In the genomic region with DNA sequence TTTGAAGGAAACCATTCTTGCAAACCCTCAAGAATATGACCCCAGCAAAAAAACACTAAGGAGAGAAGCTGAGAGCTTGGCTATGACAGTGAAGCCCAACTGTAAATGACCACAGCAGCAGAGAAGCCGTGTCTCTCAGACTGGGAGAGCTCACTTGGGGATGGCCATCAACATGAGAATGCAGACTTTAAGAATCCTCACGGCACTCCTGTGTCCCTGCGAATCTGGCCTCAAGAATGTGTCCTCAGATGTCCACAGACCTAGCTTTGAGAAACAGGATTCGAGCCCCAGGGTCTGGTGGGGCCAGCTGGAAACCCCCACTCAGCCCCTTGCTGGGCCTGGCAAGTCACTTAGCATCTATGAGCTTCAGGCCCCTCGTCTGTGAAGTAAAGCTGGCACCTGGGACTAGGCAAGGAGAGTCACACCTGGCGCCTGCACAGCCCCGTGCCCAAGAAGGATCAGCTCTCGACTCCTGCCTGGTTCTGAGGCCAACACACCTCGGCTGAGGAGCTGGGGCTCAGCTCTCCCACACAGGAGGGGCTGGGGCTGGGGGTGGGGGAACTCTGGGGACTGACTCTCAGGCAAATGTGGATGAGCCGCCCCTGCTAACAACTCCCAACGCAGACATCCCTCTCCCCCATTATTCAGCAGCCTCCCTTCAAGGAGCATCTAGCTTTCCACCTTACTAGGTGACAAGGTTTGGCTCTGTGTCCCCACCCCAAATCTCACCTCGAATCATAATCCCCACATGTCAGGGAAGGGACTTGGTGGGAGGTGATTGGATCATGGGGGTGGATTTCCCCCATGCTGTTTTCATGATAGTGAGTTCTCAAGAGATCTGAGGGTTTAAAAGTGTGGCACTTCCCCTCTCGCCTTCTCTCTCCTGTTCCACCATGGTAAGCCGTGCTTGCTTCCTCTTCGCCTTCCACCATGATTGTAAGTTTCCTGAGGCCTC, we compare ENCODE assay signal across 20 cellular contexts.
DNase-seq lines count a peak whose midpoint lies in the region; ATAC-seq and TF ChIP-seq lines count a peak whose summit lies in the region.
"Had no signal": no experiment of that assay in that cellular context is flagged by ENCODE, and none has a peak within 500 bp of the region (broad histone marks: within the 10 kb centered on the region; RNA-seq: fewer than 3 reads in every experiment).

No MANE protein-coding gene starts in this region.

- H3K36me3 ChIP-seq in H7 (replicated peaks; ENCODE audit: control insufficient read depth, insufficient read depth, low read length) (no peaks in the 10 kb centered on the region; the same call in 1 of the 2 replicates), heart left ventricle (no peaks in the 10 kb centered on the region)
- H3K36me3 ChIP-seq: BLaER1 treated with 17β-estradiol and CSF1 and Interleukin-3, amounts not matched to agents 10 nM and 100 nM had no signal

- no peaks in the 10 kb centered on the region for H3K9me3 ChIP-seq in heart left ventricle

- ATAC-seq in heart left ventricle = no peak
- ATAC-seq: HCT116, HepG2 had no signal

- H3K4me3 ChIP-seq in H7 (ENCODE audit: insufficient read depth, low read depth, low read length) (no peak overlapping the region), heart left ventricle (no peak overlapping the region)
- H3K4me3 ChIP-seq: BLaER1 treated with 17β-estradiol and CSF1 and Interleukin-3, amounts not matched to agents 10 nM and 100 nM; GM23248 had no signal

- peak overlapping the region; percentile 33 for H3K27ac Mint-ChIP-seq in activated CD4-positive, alpha-beta memory T cell treated with anti-CD3 and anti-CD28 coated beads for 36 hours
- no peak overlapping the region for H3K27ac Mint-ChIP-seq in activated CD4-positive, alpha-beta memory T cell treated with anti-CD3 and anti-CD28 coated beads, Interleukin-2, amount 10 ng/mL, durations not matched to agents 7 days and 5 days
- H3K27ac Mint-ChIP-seq in glutamatergic neuron (ENCODE audit: unreplicated experiment) = peak overlapping the region; percentile 1
- H3K27ac Mint-ChIP-seq: CD4-positive, CD25-positive, alpha-beta regulatory T cell had no signal

- no peak overlapping the region for H3K27ac ChIP-seq in heart left ventricle
- H3K27ac ChIP-seq: BLaER1 treated with 17β-estradiol and CSF1 and Interleukin-3, amounts not matched to agents 10 nM and 100 nM; GM23248 had no signal

- H3K4me3 Mint-ChIP-seq in activated CD4-positive, alpha-beta memory T cell treated with anti-CD3 and anti-CD28 coated beads for 36 hours = no peak overlapping the region
- H3K4me3 Mint-ChIP-seq in activated CD4-positive, alpha-beta memory T cell treated with anti-CD3 and anti-CD28 coated beads, Interleukin-2, amount 10 ng/mL, durations not matched to agents 7 days and 5 days = no peak overlapping the region
- H3K4me3 Mint-ChIP-seq in glutamatergic neuron (ENCODE audit: unreplicated experiment) = no peak overlapping the region
- H3K4me3 Mint-ChIP-seq: CD8-positive, alpha-beta memory T cell; IgD-negative memory B cell had no signal

- CTCF ChIA-PET in activated CD4-positive, alpha-beta memory T cell treated with anti-CD3 and anti-CD28 coated beads for 36 hours (lab: Charles Lee) = interaction anchor here (1.1 to 1.7 kb wide), 2 partner anchors 16 to 107 kb away, joined by 3 to 7 read pairs; no protein-coding TSS in a partner anchor
- CTCF ChIA-PET in activated CD4-positive, alpha-beta memory T cell treated with anti-CD3 and anti-CD28 coated beads, Interleukin-2, amount 10 ng/mL, durations not matched to agents 7 days and 5 days (lab: Charles Lee) = interaction anchor here (0.8 to 1.4 kb wide), 3 partner anchors 10 to 281 kb away, joined by 3 read pairs; no protein-coding TSS in a partner anchor

- TF ChIP-seq POLR2A in heart left ventricle (IDR thresholded peaks at IDR 0.05) = no peak

- no peaks in the 10 kb centered on the region for H3K4me1 ChIP-seq in heart left ventricle

- DNase-seq in activated CD4-positive, alpha-beta memory T cell treated with anti-CD3 and anti-CD28 coated beads for 36 hours = no peak
- DNase-seq in activated CD4-positive, alpha-beta memory T cell treated with anti-CD3 and anti-CD28 coated beads, Interleukin-2, amount 10 ng/mL, durations not matched to agents 7 days and 5 days = no peak
- DNase-seq in H7 (peak; percentile 69), glutamatergic neuron (no peak), putamen (ENCODE audit: low spot score) (peak; percentile 49), heart left ventricle (no peak), COR-L47 (lab: John Stamatoyannopoulos, UW) (no peak)
- DNase-seq in activated naive CD4-positive, alpha-beta T cell treated with Interleukin-2 at 50 U/mL for 16 hours = no peak
- DNase-seq: 8988T; CD4-positive, CD25-positive, alpha-beta regulatory T cell; CD8-positive, alpha-beta memory T cell; DMS153; DND-41; EL; GM23248; KBM-7 had no signal

- POLR2A ChIA-PET in activated CD4-positive, alpha-beta memory T cell treated with anti-CD3 and anti-CD28 coated beads for 36 hours (lab: Charles Lee) = no interaction called here
- POLR2A ChIA-PET in activated CD4-positive, alpha-beta memory T cell treated with anti-CD3 and anti-CD28 coated beads, Interleukin-2, amount 10 ng/mL, durations not matched to agents 7 days and 5 days (lab: Charles Lee) = no interaction called here

- H3K27me3 Mint-ChIP-seq in activated CD4-positive, alpha-beta memory T cell treated with anti-CD3 and anti-CD28 coated beads for 36 hours = no peaks in the 10 kb centered on the region
- H3K27me3 Mint-ChIP-seq in activated CD4-positive, alpha-beta memory T cell treated with anti-CD3 and anti-CD28 coated beads, Interleukin-2, amount 10 ng/mL, durations not matched to agents 7 days and 5 days = peaks cover 16% of the 10 kb centered on the region
- peaks cover 6% of the 10 kb centered on the region for H3K27me3 Mint-ChIP-seq in glutamatergic neuron (ENCODE audit: unreplicated experiment)
- H3K27me3 Mint-ChIP-seq: CD4-positive, CD25-positive, alpha-beta regulatory T cell; IgD-negative memory B cell had no signal

- intact Hi-C loops in activated CD4-positive, alpha-beta memory T cell treated with anti-CD3 and anti-CD28 coated beads for 36 hours (cut with micrococcal nuclease) = no loop called here
- intact Hi-C loops in heart left ventricle (cut with DNase I) = no loop called here

- no peaks in the 10 kb centered on the region for H3K36me3 Mint-ChIP-seq in activated CD4-positive, alpha-beta memory T cell treated with anti-CD3 and anti-CD28 coated beads for 36 hours
- no peaks in the 10 kb centered on the region for H3K36me3 Mint-ChIP-seq in activated CD4-positive, alpha-beta memory T cell treated with anti-CD3 and anti-CD28 coated beads, Interleukin-2, amount 10 ng/mL, durations not matched to agents 7 days and 5 days (ENCODE audit: low read depth)
- H3K36me3 Mint-ChIP-seq in glutamatergic neuron (ENCODE audit: unreplicated experiment) = no peaks in the 10 kb centered on the region

- no peak for TF ChIP-seq CTCF in glutamatergic neuron (IDR thresholded peaks at IDR 0.05; ENCODE audit: partially characterized antibody, unreplicated experiment)
- no peak for TF ChIP-seq CTCF in heart left ventricle (IDR thresholded peaks at IDR 0.05)

- 45 to 52% (median 49%) methylated on average over 10 to 15 of the region's 15 CpGs for WGBS in heart left ventricle, 4 donors

- H3K27me3 ChIP-seq in H7 (ENCODE audit: control insufficient read depth, insufficient read depth, low read length) = no peaks in the 10 kb centered on the region
- peaks cover 3 to 47% (median 6%) of the 10 kb centered on the region in 9 donors for H3K27me3 ChIP-seq in heart left ventricle
- H3K27me3 ChIP-seq: BLaER1 treated with 17β-estradiol and CSF1 and Interleukin-3, amounts not matched to agents 10 nM and 100 nM had no signal

- H3K4me1 Mint-ChIP-seq in activated CD4-positive, alpha-beta memory T cell treated with anti-CD3 and anti-CD28 coated beads for 36 hours (ENCODE audit: low read depth) = peaks cover 7% of the 10 kb centered on the region
- peaks cover 9% of the 10 kb centered on the region for H3K4me1 Mint-ChIP-seq in activated CD4-positive, alpha-beta memory T cell treated with anti-CD3 and anti-CD28 coated beads, Interleukin-2, amount 10 ng/mL, durations not matched to agents 7 days and 5 days
- peaks cover 17% of the 10 kb centered on the region for H3K4me1 Mint-ChIP-seq in glutamatergic neuron (ENCODE audit: low read depth, unreplicated experiment)

- H3K9me3 Mint-ChIP-seq in activated CD4-positive, alpha-beta memory T cell treated with anti-CD3 and anti-CD28 coated beads for 36 hours = no peaks in the 10 kb centered on the region
- H3K9me3 Mint-ChIP-seq in activated CD4-positive, alpha-beta memory T cell treated with anti-CD3 and anti-CD28 coated beads, Interleukin-2, amount 10 ng/mL, durations not matched to agents 7 days and 5 days = peaks cover 8% of the 10 kb centered on the region
- peaks cover 14% of the 10 kb centered on the region for H3K9me3 Mint-ChIP-seq in glutamatergic neuron (ENCODE audit: unreplicated experiment)
- H3K9me3 Mint-ChIP-seq: CD8-positive, alpha-beta memory T cell had no signal

Comparison
In these comparisons a context has a peak if more than half of its experiments do, and no peak if none do; other contexts are left out.
1. DNase-seq: peak in H7 (single experiment) and putamen (single experiment); none in activated CD4-positive, alpha-beta memory T cell treated with anti-CD3 and anti-CD28 coated beads for 36 hours (single experiment), activated CD4-positive, alpha-beta memory T cell treated with anti-CD3 and anti-CD28 coated beads, Interleukin-2, amount 10 ng/mL, durations not matched to agents 7 days and 5 days (single experiment), glutamatergic neuron (single experiment), heart left ventricle (0 of 5), COR-L47 (single experiment) and activated naive CD4-positive, alpha-beta T cell treated with Interleukin-2 at 50 U/mL for 16 hours (single experiment).